In the genomic region with DNA sequence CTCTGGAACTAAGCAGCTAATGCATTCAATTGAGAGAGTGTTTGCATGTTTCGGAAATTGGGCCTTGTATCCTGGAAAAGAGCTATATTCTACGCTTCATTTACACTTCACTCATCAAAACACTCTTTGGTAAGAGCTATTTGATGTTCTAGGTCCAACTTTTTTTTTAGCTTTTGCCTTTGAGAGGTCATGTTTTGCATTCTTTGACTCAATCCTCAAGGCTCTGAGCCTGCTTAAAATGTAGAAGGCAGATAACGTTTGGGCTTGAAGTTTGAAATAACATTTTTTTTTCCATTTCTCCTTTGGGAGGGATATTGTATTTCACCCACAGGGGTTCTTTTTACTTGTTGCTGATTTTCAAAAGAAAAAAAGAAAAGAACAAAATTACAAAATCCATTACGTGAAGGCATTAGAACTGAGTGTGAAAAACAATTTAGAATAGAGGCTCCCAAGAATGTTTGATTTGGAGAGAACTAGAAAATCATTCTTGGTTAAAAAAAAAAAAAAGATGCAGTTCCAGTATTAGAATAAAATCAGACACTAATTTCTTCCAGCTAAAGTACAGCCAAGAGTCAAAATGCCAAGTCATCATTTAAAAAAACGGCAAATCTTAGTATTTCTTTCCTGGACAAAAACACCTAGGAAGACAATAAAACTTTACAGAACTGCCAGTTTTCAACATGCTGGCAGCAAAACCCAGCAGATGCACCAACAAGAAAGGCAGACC, we compare ENCODE assay signal across 16 cellular contexts.
"Had no signal": no experiment of that assay in that cellular context is flagged by ENCODE, and none has a peak within 500 bp of the region (broad histone marks: within the 10 kb centered on the region; RNA-seq: fewer than 3 reads in every experiment).

No MANE protein-coding gene starts in this region.

- H3K36me3 Mint-ChIP-seq: mesothelial cell of epicardium, neural progenitor cell had no signal

- FAIRE-seq: keratinocyte had no signal

- H3K4me3 Mint-ChIP-seq: activated B cell treated with CpG ODN at 0.5 μM for 24 hours; activated CD4-positive, alpha-beta T cell treated with anti-CD3 and anti-CD28 coated beads, Interleukin-2, amount 10 ng/mL, durations not matched to agents 24 days and 14 days; mesothelial cell of epicardium; neural progenitor cell had no signal

- H3K4me3 ChIP-seq: body of pancreas, esophagus squamous epithelium, heart right ventricle, neural progenitor cell, ovary, stomach, tibial artery, vagina had no signal

- H3K4me1 ChIP-seq: body of pancreas, esophagus squamous epithelium, foreskin keratinocyte, neural progenitor cell, vagina had no signal

- H3K27me3 ChIP-seq: esophagus squamous epithelium, foreskin keratinocyte, heart right ventricle, neural progenitor cell, ovary, stomach, tibial artery, vagina had no signal

- H3K27me3 Mint-ChIP-seq: activated B cell treated with CpG ODN at 0.5 μM for 24 hours; activated CD4-positive, alpha-beta T cell treated with anti-CD3 and anti-CD28 coated beads, Interleukin-2, amount 10 ng/mL, durations not matched to agents 24 days and 14 days had no signal

- H3K27ac ChIP-seq: body of pancreas, foreskin keratinocyte, neural progenitor cell, tibial artery, vagina had no signal

- H3K9me3 Mint-ChIP-seq: activated B cell treated with CpG ODN at 0.5 μM for 24 hours; activated CD4-positive, alpha-beta T cell treated with anti-CD3 and anti-CD28 coated beads, Interleukin-2, amount 10 ng/mL, durations not matched to agents 24 days and 14 days; mesothelial cell of epicardium; neural progenitor cell had no signal

- H3K36me3 ChIP-seq: esophagus squamous epithelium, heart right ventricle, neural progenitor cell, ovary, stomach, tibial artery, vagina had no signal

- ATAC-seq: body of pancreas, foreskin keratinocyte had no signal

- H3K9ac ChIP-seq: neural progenitor cell had no signal

- H3K27ac Mint-ChIP-seq: activated B cell treated with CpG ODN at 0.5 μM for 24 hours; activated CD4-positive, alpha-beta T cell treated with anti-CD3 and anti-CD28 coated beads, Interleukin-2, amount 10 ng/mL, durations not matched to agents 24 days and 14 days; mesothelial cell of epicardium; neural progenitor cell had no signal

- H2AFZ ChIP-seq: neural progenitor cell had no signal

- H3K9me3 ChIP-seq: body of pancreas, esophagus squamous epithelium, heart right ventricle, ovary, stomach, tibial artery, vagina had no signal

- H3K4me1 Mint-ChIP-seq: activated B cell treated with CpG ODN at 0.5 μM for 24 hours; activated CD4-positive, alpha-beta T cell treated with anti-CD3 and anti-CD28 coated beads, Interleukin-2, amount 10 ng/mL, durations not matched to agents 24 days and 14 days had no signal

- DNase-seq: activated B cell treated with CpG ODN at 0.5 μM for 24 hours; activated CD4-positive, alpha-beta T cell treated with anti-CD3 and anti-CD28 coated beads, Interleukin-2, amount 10 ng/mL, durations not matched to agents 24 days and 14 days; activated naive CD4-positive, alpha-beta T cell treated with Interleukin-2 at 50 U/mL for 16 hours; body of pancreas; dermis blood vessel endothelial cell; esophagus squamous epithelium; foreskin keratinocyte; heart right ventricle; stimulated activated CD4-positive, alpha-beta T cell treated with anti-CD3 and anti-CD28 coated beads, Interleukin-4, amount 100 ng/mL, for 4 hours; stomach; tibial artery had no signal

- H3K4me2 ChIP-seq: neural progenitor cell had no signal
